Comparison of ENCODE assay signal across 1 cellular context in the genomic region with DNA sequence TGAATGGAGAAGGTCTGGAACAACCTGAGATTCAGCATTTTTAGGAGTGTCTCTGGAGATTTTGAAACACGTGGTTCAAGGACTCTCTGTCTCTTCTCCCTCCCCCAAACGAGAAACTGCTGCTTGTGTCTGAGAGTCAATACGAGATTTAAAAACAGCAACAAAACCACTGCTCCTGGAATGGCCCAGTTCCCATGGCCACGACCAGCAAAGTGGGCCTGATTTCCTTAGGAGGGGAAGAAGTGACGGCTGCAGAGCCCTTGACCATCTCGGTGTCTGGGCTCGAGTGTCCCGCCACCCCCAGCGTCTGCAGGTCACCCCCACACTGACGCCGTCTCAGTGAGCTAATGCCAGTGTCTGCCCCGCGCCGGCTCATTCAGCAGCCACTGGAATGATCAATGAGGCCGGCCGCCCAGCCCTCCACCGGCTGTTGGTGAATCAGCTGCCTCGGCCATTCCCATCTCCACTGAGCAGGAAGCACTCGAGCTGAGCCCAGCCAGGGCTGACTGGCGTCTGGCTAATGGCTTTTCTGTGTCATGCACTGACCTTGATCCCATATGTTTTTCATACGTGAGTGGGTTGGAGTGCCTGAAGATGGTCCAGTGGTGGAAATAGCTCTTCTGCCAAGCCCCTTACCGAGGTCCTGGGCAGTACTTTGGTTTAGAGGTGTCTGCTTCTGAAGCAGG.
TF ChIP-seq lines count a peak whose summit lies in the region.

No MANE protein-coding gene starts in this region.

TF ChIP-seq in HepG2, 621 proteins besides CTCF, POLR2A, EP300 and RAD21 (continued from another document and continues in another):
- no peak for TF ChIP-seq RERE (CRISPR knock-in tag; IDR thresholded peaks at IDR 0.05; ENCODE audit: low read depth)
- TF ChIP-seq NFIB (CRISPR knock-in tag; IDR thresholded peaks at IDR 0.05; ENCODE audit: borderline replicate concordance), result no peak
- TF ChIP-seq MYNN (CRISPR knock-in tag; IDR thresholded peaks at IDR 0.05; ENCODE audit: low read depth), result no peak
- TF ChIP-seq HNRNPH1 (optimal IDR thresholded peaks at IDR 0.05; ENCODE audit: low read depth, low read length), result no peak
- TF ChIP-seq, protein P1, sequence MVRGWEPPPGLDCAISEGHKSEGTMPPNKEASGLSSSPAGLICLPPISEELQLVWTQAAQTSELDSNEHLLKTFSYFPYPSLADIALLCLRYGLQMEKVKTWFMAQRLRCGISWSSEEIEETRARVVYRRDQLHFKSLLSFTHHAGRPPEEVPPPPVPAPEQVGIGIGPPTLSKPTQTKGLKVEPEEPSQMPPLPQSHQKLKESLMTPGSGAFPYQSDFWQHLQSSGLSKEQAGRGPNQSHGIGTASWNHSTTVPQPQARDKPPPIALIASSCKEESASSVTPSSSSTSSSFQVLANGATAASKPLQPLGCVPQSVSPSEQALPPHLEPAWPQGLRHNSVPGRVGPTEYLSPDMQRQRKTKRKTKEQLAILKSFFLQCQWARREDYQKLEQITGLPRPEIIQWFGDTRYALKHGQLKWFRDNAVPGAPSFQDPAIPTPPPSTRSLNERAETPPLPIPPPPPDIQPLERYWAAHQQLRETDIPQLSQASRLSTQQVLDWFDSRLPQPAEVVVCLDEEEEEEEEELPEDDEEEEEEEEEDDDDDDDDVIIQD (CRISPR knock-in tag; IDR thresholded peaks at IDR 0.05; ENCODE audit: low read depth), result peak; percentile 86
- TF ChIP-seq, protein P2, sequence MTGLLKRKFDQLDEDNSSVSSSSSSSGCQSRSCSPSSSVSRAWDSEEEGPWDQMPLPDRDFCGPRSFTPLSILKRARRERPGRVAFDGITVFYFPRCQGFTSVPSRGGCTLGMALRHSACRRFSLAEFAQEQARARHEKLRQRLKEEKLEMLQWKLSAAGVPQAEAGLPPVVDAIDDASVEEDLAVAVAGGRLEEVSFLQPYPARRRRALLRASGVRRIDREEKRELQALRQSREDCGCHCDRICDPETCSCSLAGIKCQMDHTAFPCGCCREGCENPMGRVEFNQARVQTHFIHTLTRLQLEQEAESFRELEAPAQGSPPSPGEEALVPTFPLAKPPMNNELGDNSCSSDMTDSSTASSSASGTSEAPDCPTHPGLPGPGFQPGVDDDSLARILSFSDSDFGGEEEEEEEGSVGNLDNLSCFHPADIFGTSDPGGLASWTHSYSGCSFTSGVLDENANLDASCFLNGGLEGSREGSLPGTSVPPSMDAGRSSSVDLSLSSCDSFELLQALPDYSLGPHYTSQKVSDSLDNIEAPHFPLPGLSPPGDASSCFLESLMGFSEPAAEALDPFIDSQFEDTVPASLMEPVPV (CRISPR knock-in tag; IDR thresholded peaks at IDR 0.05), result no peak
- peak; percentile 67; the same call in 1 of the 2 replicates for TF ChIP-seq ZNF768 (CRISPR knock-in tag; IDR thresholded peaks at IDR 0.05)
- no peak for TF ChIP-seq SMARCE1 (IDR thresholded peaks at IDR 0.05; ENCODE audit: borderline replicate concordance)
- TF ChIP-seq KAT8 (CRISPR knock-in tag; IDR thresholded peaks at IDR 0.05), result peak; percentile 76
- TF ChIP-seq ZNF619 (CRISPR knock-in tag; IDR thresholded peaks at IDR 0.05), result no peak; the same call in 1 of the 2 replicates
- TF ChIP-seq SUZ12 (IDR thresholded peaks at IDR 0.05; ENCODE audit: low read depth, low read length), result no peak
- TF ChIP-seq, protein P3, sequence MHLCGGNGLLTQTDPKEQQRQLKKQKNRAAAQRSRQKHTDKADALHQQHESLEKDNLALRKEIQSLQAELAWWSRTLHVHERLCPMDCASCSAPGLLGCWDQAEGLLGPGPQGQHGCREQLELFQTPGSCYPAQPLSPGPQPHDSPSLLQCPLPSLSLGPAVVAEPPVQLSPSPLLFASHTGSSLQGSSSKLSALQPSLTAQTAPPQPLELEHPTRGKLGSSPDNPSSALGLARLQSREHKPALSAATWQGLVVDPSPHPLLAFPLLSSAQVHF (CRISPR knock-in tag; IDR thresholded peaks at IDR 0.05), result no peak
- no peak for TF ChIP-seq ZNF263 (CRISPR knock-in tag; IDR thresholded peaks at IDR 0.05)
- peak; percentile 83 for TF ChIP-seq ZMYM3 (CRISPR knock-in tag; IDR thresholded peaks at IDR 0.05)
- no peak for TF ChIP-seq DZIP1 (CRISPR knock-in tag; IDR thresholded peaks at IDR 0.05)
- TF ChIP-seq ZNF644 (CRISPR knock-in tag; IDR thresholded peaks at IDR 0.05; ENCODE audit: low read depth), result peak; percentile 89
- TF ChIP-seq, protein P4, sequence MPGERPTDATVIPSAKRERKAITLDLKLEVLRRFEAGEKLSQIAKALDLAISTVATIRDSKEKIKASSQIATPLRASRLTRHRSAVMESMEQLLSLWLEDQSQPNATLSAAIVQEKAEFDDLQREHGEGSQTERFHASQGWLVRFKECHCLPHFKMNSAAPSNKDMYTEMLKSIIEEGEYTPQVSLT (CRISPR knock-in tag; IDR thresholded peaks at IDR 0.05; ENCODE audit: borderline replicate concordance, low read depth), result no peak
- TF ChIP-seq LCORL (IDR thresholded peaks at IDR 0.05), result no peak
- peak; percentile 71 for TF ChIP-seq LCORL (CRISPR knock-in tag; IDR thresholded peaks at IDR 0.05)
- no peak for TF ChIP-seq ZNF747 (CRISPR knock-in tag; IDR thresholded peaks at IDR 0.05; ENCODE audit: borderline replicate concordance)
- TF ChIP-seq SKI (IDR thresholded peaks at IDR 0.05; ENCODE audit: partially characterized antibody), result peak; percentile 96
- TF ChIP-seq, protein P5, sequence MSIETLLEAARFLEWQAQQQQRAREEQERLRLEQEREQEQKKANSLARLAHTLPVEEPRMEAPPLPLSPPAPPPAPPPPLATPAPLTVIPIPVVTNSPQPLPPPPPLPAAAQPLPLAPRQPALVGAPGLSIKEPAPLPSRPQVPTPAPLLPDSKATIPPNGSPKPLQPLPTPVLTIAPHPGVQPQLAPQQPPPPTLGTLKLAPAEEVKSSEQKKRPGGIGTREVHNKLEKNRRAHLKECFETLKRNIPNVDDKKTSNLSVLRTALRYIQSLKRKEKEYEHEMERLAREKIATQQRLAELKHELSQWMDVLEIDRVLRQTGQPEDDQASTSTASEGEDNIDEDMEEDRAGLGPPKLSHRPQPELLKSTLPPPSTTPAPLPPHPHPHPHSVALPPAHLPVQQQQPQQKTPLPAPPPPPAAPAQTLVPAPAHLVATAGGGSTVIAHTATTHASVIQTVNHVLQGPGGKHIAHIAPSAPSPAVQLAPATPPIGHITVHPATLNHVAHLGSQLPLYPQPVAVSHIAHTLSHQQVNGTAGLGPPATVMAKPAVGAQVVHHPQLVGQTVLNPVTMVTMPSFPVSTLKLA (IDR thresholded peaks at IDR 0.05), result no peak
- TF ChIP-seq HMG20A (CRISPR knock-in tag; IDR thresholded peaks at IDR 0.05; ENCODE audit: borderline replicate concordance), result peak; percentile 38; the same call in 1 of the 2 replicates
- TF ChIP-seq, protein P6, sequence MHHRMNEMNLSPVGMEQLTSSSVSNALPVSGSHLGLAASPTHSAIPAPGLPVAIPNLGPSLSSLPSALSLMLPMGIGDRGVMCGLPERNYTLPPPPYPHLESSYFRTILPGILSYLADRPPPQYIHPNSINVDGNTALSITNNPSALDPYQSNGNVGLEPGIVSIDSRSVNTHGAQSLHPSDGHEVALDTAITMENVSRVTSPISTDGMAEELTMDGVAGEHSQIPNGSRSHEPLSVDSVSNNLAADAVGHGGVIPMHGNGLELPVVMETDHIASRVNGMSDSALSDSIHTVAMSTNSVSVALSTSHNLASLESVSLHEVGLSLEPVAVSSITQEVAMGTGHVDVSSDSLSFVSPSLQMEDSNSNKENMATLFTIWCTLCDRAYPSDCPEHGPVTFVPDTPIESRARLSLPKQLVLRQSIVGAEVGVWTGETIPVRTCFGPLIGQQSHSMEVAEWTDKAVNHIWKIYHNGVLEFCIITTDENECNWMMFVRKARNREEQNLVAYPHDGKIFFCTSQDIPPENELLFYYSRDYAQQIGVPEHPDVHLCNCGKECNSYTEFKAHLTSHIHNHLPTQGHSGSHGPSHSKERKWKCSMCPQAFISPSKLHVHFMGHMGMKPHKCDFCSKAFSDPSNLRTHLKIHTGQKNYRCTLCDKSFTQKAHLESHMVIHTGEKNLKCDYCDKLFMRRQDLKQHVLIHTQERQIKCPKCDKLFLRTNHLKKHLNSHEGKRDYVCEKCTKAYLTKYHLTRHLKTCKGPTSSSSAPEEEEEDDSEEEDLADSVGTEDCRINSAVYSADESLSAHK (CRISPR knock-in tag; IDR thresholded peaks at IDR 0.05; ENCODE audit: borderline replicate concordance), result no peak
- TF ChIP-seq ATRX (CRISPR knock-in tag; IDR thresholded peaks at IDR 0.05; ENCODE audit: borderline replicate concordance), result no peak
- no peak for TF ChIP-seq RBFOX2 (IDR thresholded peaks at IDR 0.05; ENCODE audit: low read depth, low read length)
- TF ChIP-seq NCOA5 (CRISPR knock-in tag; IDR thresholded peaks at IDR 0.05), result no peak
- TF ChIP-seq ZNF562 (CRISPR knock-in tag; IDR thresholded peaks at IDR 0.05; ENCODE audit: borderline replicate concordance), result no peak
- peak; percentile 84 for TF ChIP-seq ERF (CRISPR knock-in tag; IDR thresholded peaks at IDR 0.05)
- TF ChIP-seq RXRB (CRISPR knock-in tag; IDR thresholded peaks at IDR 0.05; ENCODE audit: borderline replicate concordance), result peak; percentile 90
- no peak for TF ChIP-seq DNMT3B (CRISPR knock-in tag; conservative IDR thresholded peaks at IDR 0.05)
- TF ChIP-seq ZFP36L2 (CRISPR knock-in tag; IDR thresholded peaks at IDR 0.05), result no peak
- no peak for TF ChIP-seq NR2F2 (IDR thresholded peaks at IDR 0.05; ENCODE audit: borderline replicate concordance, low read depth)
- no peak for TF ChIP-seq NR2C2 (CRISPR knock-in tag; IDR thresholded peaks at IDR 0.05; ENCODE audit: borderline replicate concordance)
- TF ChIP-seq ZNF607 (CRISPR knock-in tag; IDR thresholded peaks at IDR 0.05; ENCODE audit: borderline replicate concordance), result peak; percentile 28; the same call in 1 of the 2 replicates
- no peak for TF ChIP-seq ZC3H4 (CRISPR knock-in tag; IDR thresholded peaks at IDR 0.05; ENCODE audit: borderline replicate concordance)
- TF ChIP-seq ZNF780A (CRISPR knock-in tag; IDR thresholded peaks at IDR 0.05), result no peak
- no peak for TF ChIP-seq SMAD1 (CRISPR knock-in tag; IDR thresholded peaks at IDR 0.05; ENCODE audit: borderline replicate concordance, low read depth)
- TF ChIP-seq ZFX (CRISPR knock-in tag; IDR thresholded peaks at IDR 0.05; ENCODE audit: low read depth), result peak; percentile 49; the same call in 1 of the 2 replicates
- TF ChIP-seq DPF2 (CRISPR knock-in tag; IDR thresholded peaks at IDR 0.05; ENCODE audit: borderline replicate concordance, low read depth), result no peak
- 0 out of 2 replicates have a peak, but pooled peaks have one; percentile 37 for TF ChIP-seq ZMYM2 (CRISPR knock-in tag; IDR thresholded peaks at IDR 0.05)
- peak; percentile 61 for TF ChIP-seq TBX2 (CRISPR knock-in tag; IDR thresholded peaks at IDR 0.05; ENCODE audit: borderline replicate concordance)
- TF ChIP-seq XBP1 (CRISPR knock-in tag; IDR thresholded peaks at IDR 0.05), result no peak
- TF ChIP-seq ZBTB42 (CRISPR knock-in tag; IDR thresholded peaks at IDR 0.05), result no peak
- TF ChIP-seq HCFC1 (IDR thresholded peaks at IDR 0.05; ENCODE audit: low read depth, low read length), result no peak
- TF ChIP-seq PHB2 (IDR thresholded peaks at IDR 0.05; ENCODE audit: partially characterized antibody), result no peak
